Comparison of ENCODE assay signal across 1 cellular context in the genomic region with DNA sequence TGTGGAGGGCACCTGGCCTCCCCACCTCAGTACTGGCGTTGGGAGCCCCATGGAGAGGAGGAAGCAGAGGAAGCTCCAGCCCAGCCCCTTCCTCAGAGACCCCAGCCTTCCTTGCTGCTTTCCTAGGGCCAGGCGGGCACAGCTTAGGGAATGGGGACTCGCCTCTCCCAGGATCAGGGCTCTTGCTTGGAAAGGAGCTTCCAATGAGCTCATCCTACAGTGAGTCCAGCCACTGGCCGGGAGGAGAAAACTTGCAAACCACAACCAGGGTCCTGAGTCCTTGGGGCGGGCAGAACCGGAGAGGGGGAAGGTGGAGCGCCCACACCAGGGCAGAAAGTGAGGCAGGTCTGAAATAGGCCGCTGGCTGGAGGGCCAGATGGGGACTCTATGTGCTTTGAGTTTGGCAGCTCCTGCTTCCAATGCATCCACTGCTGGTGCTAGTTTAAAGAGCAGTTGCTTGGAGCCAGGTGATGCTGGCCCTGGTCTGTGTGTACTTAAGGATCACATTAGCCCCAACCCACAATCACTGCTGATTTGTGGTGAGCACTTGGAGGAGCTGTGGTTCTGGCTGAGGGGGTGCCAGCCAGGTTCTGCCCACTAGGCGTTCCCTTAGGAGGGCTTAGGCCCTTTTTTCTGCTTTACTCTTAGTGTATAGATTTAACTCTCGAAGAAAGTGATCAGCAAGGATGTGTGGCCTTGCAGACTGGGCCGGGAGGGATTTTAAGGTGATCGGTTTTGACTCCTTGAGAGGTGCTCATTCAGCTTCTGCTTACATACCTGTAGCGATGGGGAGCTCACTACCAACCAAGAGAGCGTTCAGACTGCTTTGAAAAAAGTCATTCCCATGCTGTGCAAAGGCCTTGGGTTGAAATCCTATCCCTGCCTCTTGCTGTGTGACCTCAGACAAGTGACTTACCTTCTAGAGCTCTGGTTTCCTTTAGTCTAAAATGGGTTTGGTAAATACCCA.
TF ChIP-seq lines count a peak whose summit lies in the region.

No MANE protein-coding gene starts in this region.

TF ChIP-seq in GM23338, 12 proteins besides CTCF, POLR2A, EP300 and RAD21:
- no peak for TF ChIP-seq ETS1 (IDR thresholded peaks at IDR 0.05)
- TF ChIP-seq ZNF462 (CRISPR knock-in tag; IDR thresholded peaks at IDR 0.05) = no peak
- TF ChIP-seq EZH2phosphoT487 (IDR thresholded peaks at IDR 0.05; ENCODE audit: unreplicated experiment) = no peak
- no peak for TF ChIP-seq STAT1 (IDR thresholded peaks at IDR 0.05; ENCODE audit: unreplicated experiment)
- TF ChIP-seq POLR2AphosphoS5 (IDR thresholded peaks at IDR 0.05; ENCODE audit: low read depth) = no peak
- no peak for TF ChIP-seq ZNF114 (CRISPR knock-in tag; IDR thresholded peaks at IDR 0.05)
- no peak for TF ChIP-seq CREB1 (CRISPR knock-in tag; IDR thresholded peaks at IDR 0.05; ENCODE audit: low read depth)
TF ChIP-seq in GM23338: peak in this region for 0.
